19 cellular contexts compared by ENCODE assay signal in the genomic region with DNA sequence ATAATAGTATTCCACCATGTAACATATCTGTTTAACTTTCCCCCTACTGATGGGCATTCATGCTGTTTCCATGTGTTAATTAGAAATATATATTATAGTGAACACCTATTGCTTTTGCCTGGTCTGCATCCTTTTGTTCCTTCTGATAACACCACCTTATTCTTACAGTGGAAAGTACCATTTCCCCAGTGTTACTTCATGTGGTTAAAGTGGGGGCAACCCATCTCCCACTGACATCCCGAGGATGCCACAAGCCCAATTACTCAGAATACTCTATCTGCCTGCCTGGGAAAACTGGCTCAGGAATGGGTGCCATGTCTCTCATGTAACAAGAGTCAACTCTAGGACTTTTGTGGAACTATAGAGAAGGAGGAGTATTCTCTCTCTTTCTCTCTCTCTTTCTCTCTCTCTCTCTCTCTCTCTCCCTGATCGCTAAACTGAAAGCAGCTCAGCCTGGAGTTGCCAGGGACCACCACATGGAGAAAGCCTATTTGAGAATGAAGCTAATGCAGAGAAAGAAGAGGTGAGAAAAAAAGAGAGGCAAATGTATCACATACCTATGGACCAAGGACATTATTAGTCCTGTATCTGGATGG.
DNase-seq lines count a peak whose midpoint lies in the region; ATAC-seq, FAIRE-seq and TF ChIP-seq lines count a peak whose summit lies in the region.
"Had no signal": no experiment of that assay in that cellular context is flagged by ENCODE, and none has a peak within 500 bp of the region (broad histone marks: within the 10 kb centered on the region; RNA-seq: fewer than 3 reads in every experiment).

No MANE protein-coding gene starts in this region.

- RAD21 ChIA-PET in GM12878 (lab: Charles Lee; ENCODE audit: unreplicated experiment), result interaction anchor here (1.0 kb wide), 1 partner anchor 18 kb away, joined by 3 read pairs; no protein-coding TSS in a partner anchor

- H3K4me3 ChIP-seq in Jurkat, Clone E6-1 (ENCODE audit: low read length), result no peak overlapping the region
- no peak overlapping the region for H3K4me3 ChIP-seq in GM12878
- H3K4me3 ChIP-seq: PC-9 had no signal

- peaks cover 7% of the 10 kb centered on the region for H3K9me3 Mint-ChIP-seq in activated T-helper 1 cell treated with anti-CD3 and anti-CD28 coated beads, Interleukin-12 subunit alpha, Interleukin-12 subunit beta, Interleukin-2, Interleukin-4 antibody, amounts not matched to agents 30 ng/mL and 10 ng/mL and 1 ng/mL, durations not matched to agents 14 hours and 24 hours and 36 hours
- H3K9me3 Mint-ChIP-seq in progenitor cell of endocrine pancreas (ENCODE audit: low read depth), result peaks cover 7% of the 10 kb centered on the region
- H3K9me3 Mint-ChIP-seq: CD4-positive, alpha-beta T cell had no signal

- no peak overlapping the region for H3K9ac ChIP-seq in GM12878 (ENCODE audit: control insufficient read depth, insufficient read depth, low read length)
- H3K9ac ChIP-seq: KMS-11 had no signal

- peaks cover 0 to 2% of the 10 kb centered on the region in 2 experiments; a peak in 2 of 4 replicates for H3K36me3 ChIP-seq in GM12878 (ENCODE audit: control insufficient read depth in 2 of 2, insufficient read depth in 2 of 2, low read length in 1 of 2)

- H3K4me3 Mint-ChIP-seq in activated T-helper 1 cell treated with anti-CD3 and anti-CD28 coated beads, Interleukin-12 subunit alpha, Interleukin-12 subunit beta, Interleukin-2, Interleukin-4 antibody, amounts not matched to agents 30 ng/mL and 10 ng/mL and 1 ng/mL, durations not matched to agents 14 hours and 24 hours and 36 hours, result no peak overlapping the region
- no peak overlapping the region for H3K4me3 Mint-ChIP-seq in progenitor cell of endocrine pancreas (ENCODE audit: low read depth)
- H3K4me3 Mint-ChIP-seq: CD4-positive, alpha-beta T cell had no signal

- peak; percentile 27 for DNase-seq in Jurkat, Clone E6-1 (ENCODE audit: low read depth, low spot score)
- no peak for DNase-seq in activated T-helper 1 cell treated with anti-CD3 and anti-CD28 coated beads, Interleukin-12 subunit alpha, Interleukin-12 subunit beta, Interleukin-2, Interleukin-4 antibody, amounts not matched to agents 30 ng/mL and 10 ng/mL and 1 ng/mL, durations not matched to agents 14 hours and 24 hours and 36 hours (ENCODE audit: low spot score)
- DNase-seq in GM12878 (ENCODE audit: low read depth, low spot score) (no peak), progenitor cell of endocrine pancreas (ENCODE audit: low spot score, unreplicated experiment) (no peak), NCI-H2171 (lab: John Stamatoyannopoulos, UW) (no peak), ACHN (no peak)
- DNase-seq in activated effector memory CD4-positive, alpha-beta T cell treated with anti-CD3 and anti-CD28 coated beads, Interleukin-2, amount 50 U/mL, for 16 hours, result no peak
- DNase-seq: CD4-positive, alpha-beta T cell; GF-D8; NCI-H1417 treated with DMSO at 0.1 percent for 48 hours; NCI-H187 treated with DMSO at 0.1 percent for 48 hours; NCI-H345; NCI-H524 treated with DMSO at 0.1 percent for 48 hours; PC-9 had no signal

- POLR2A ChIA-PET in GM12878 (lab: Charles Lee), result interaction anchor here (0.5 to 0.7 kb wide), 3 partner anchors 13 to 760 kb away, joined by 4 to 6 read pairs (median 4); no protein-coding TSS in a partner anchor

- TF ChIP-seq RAD21 in GM12878 (IDR thresholded peaks at IDR 0.05; ENCODE audit: insufficient read depth, low read depth, low read length), result no peak

- ATAC-seq in GM12878, result peak; percentile 47; the same call in 2 of the 3 replicates
- no peak for ATAC-seq in HG02852 (IDR thresholded peaks at IDR 0.05; ENCODE audit: unreplicated experiment)

- H3K4me1 Mint-ChIP-seq in activated T-helper 1 cell treated with anti-CD3 and anti-CD28 coated beads, Interleukin-12 subunit alpha, Interleukin-12 subunit beta, Interleukin-2, Interleukin-4 antibody, amounts not matched to agents 30 ng/mL and 10 ng/mL and 1 ng/mL, durations not matched to agents 14 hours and 24 hours and 36 hours (ENCODE audit: low read depth), result peaks cover 7% of the 10 kb centered on the region
- H3K4me1 Mint-ChIP-seq in progenitor cell of endocrine pancreas (ENCODE audit: low read depth), result peaks cover 5% of the 10 kb centered on the region

- no peak overlapping the region for H2AFZ ChIP-seq in GM12878 (ENCODE audit: control insufficient read depth, low read depth, low read length)
- H2AFZ ChIP-seq: PC-9 had no signal

- H3K27ac Mint-ChIP-seq in activated T-helper 1 cell treated with anti-CD3 and anti-CD28 coated beads, Interleukin-12 subunit alpha, Interleukin-12 subunit beta, Interleukin-2, Interleukin-4 antibody, amounts not matched to agents 30 ng/mL and 10 ng/mL and 1 ng/mL, durations not matched to agents 14 hours and 24 hours and 36 hours, result peak overlapping the region; percentile 4
- H3K27ac Mint-ChIP-seq in progenitor cell of endocrine pancreas, result peak overlapping the region; percentile 74
- H3K27ac Mint-ChIP-seq: CD4-positive, alpha-beta T cell had no signal

- no peaks in the 10 kb centered on the region for H3K27me3 Mint-ChIP-seq in activated T-helper 1 cell treated with anti-CD3 and anti-CD28 coated beads, Interleukin-12 subunit alpha, Interleukin-12 subunit beta, Interleukin-2, Interleukin-4 antibody, amounts not matched to agents 30 ng/mL and 10 ng/mL and 1 ng/mL, durations not matched to agents 14 hours and 24 hours and 36 hours (ENCODE audit: insufficient read depth)
- H3K27me3 Mint-ChIP-seq in progenitor cell of endocrine pancreas, result no peaks in the 10 kb centered on the region
- H3K27me3 Mint-ChIP-seq: CD4-positive, alpha-beta T cell had no signal

- peaks cover 8% of the 10 kb centered on the region for H3K36me3 Mint-ChIP-seq in activated T-helper 1 cell treated with anti-CD3 and anti-CD28 coated beads, Interleukin-12 subunit alpha, Interleukin-12 subunit beta, Interleukin-2, Interleukin-4 antibody, amounts not matched to agents 30 ng/mL and 10 ng/mL and 1 ng/mL, durations not matched to agents 14 hours and 24 hours and 36 hours (ENCODE audit: low read depth)
- H3K36me3 Mint-ChIP-seq in progenitor cell of endocrine pancreas (ENCODE audit: insufficient read depth), result peaks cover 5% of the 10 kb centered on the region

- H3K27ac ChIP-seq in GM12878 (ENCODE audit: control insufficient read depth, insufficient read depth), result no peak overlapping the region
- H3K27ac ChIP-seq: KMS-11, PC-9, RWPE1 had no signal

- no peak for TF ChIP-seq POLR2A in GM12878 (IDR thresholded peaks at IDR 0.05; ENCODE audit: low read depth, low read length)

- H3K4me2 ChIP-seq in GM12878 (ENCODE audit: control insufficient read depth, insufficient read depth), result no peak overlapping the region
- H3K4me2 ChIP-seq: KMS-11, PC-9 had no signal

- no peaks in the 10 kb centered on the region for H4K20me1 ChIP-seq in GM12878 (ENCODE audit: control insufficient read depth, insufficient read depth)

- CTCF ChIA-PET in GM12878 (lab: Yijun Ruan, JAX), result interaction anchor here (0.7 to 1.5 kb wide), 2 partner anchors 15 to 89 kb away, joined by 3 read pairs; no protein-coding TSS in a partner anchor

- FAIRE-seq in GM12878 (lab: Jason Lieb, UNC), result no peak
- FAIRE-seq: A204.1, H1 had no signal

- BruUV-seq in GM12878 (replicated peaks; lab: Mats Ljungman, UMichigan), result no TSS peak

- H3K79me2 ChIP-seq in GM12878 (ENCODE audit: control insufficient read depth, insufficient read depth, low read length), result no peaks in the 10 kb centered on the region

- TF ChIP-seq CTCF in GM12878 (IDR thresholded peaks at IDR 0.05 in 2 of 3, conservative IDR thresholded peaks at IDR 0.05 in 1 of 3; ENCODE audit: control insufficient read depth in 2 of 3, extremely low read depth in 1 of 3, insufficient read depth in 1 of 3, low read depth in 3 of 3, low read length in 3 of 3), result no peak
- TF ChIP-seq CTCF in progenitor cell of endocrine pancreas (IDR thresholded peaks at IDR 0.05; ENCODE audit: unreplicated experiment), result no peak

- in situ Hi-C loops in GM12878 (cut with MboI), result no loop called here
- in situ Hi-C loops in ACHN (cut with HindIII; ENCODE audit: low pct_ligation_motif_present, low pct_unique_long_range_greater_than_20kb, low sequenced_read_pairs), result no loop called here

- 50% methylated on average over 2 of the region's 2 CpGs for WGBS in GM12878 (ENCODE audit: insufficient coverage, insufficient replicate concordance, low lambda C conversion rate, missing lambda C conversion rate)

- peaks cover 3% of the 10 kb centered on the region; the same call in 1 of the 3 replicates for H3K9me3 ChIP-seq in GM12878 (replicated peaks; ENCODE audit: control insufficient read depth, insufficient read depth, low read length)

- SMC1A ChIA-PET in GM12878 (lab: Charles Lee; ENCODE audit: uncharacterized antibody, unreplicated experiment), result interaction anchor here (2.0 kb wide), 1 partner anchor 19 kb away, joined by 5 read pairs; no protein-coding TSS in a partner anchor

- intact Hi-C loops in activated T-helper 1 cell treated with anti-CD3 and anti-CD28 coated beads, Interleukin-12 subunit alpha, Interleukin-12 subunit beta, Interleukin-2, Interleukin-4 antibody, amounts not matched to agents 30 ng/mL and 10 ng/mL and 1 ng/mL, durations not matched to agents 14 hours and 24 hours and 36 hours (cut with micrococcal nuclease), result no loop called here
- intact Hi-C loops in GM12878 (cut with micrococcal nuclease; ENCODE audit: unreplicated experiment), result no loop called here

- no peaks in the 10 kb centered on the region for H3K4me1 ChIP-seq in GM12878 (ENCODE audit: control insufficient read depth, insufficient read depth, low read length)

- H3K27me3 ChIP-seq in GM12878 (replicated peaks in 1 of 2; ENCODE audit: control insufficient read depth in 2 of 2, insufficient read depth in 2 of 2, low read length in 1 of 2), result no peaks in the 10 kb centered on the region

- TF ChIP-seq EP300 in GM12878 (IDR thresholded peaks at IDR 0.05; ENCODE audit: borderline replicate concordance in 1 of 2, control insufficient read depth in 1 of 2, low read depth in 2 of 2, low read length in 2 of 2), result no peak

TF ChIP-seq in GM12878, 131 proteins besides CTCF, POLR2A, EP300 and RAD21 (continues in another document):
- TF ChIP-seq TBL1XR1 (IDR thresholded peaks at IDR 0.05; ENCODE audit: low read depth, low read length), result no peak
- 0 out of 4 replicates have a peak, but pooled peaks of 1 of the 2 experiments have one; percentile 15 for TF ChIP-seq IKZF2 (IDR thresholded peaks at IDR 0.05)
- TF ChIP-seq RUNX3 (IDR thresholded peaks at IDR 0.05; ENCODE audit: low read length), result peak; percentile 27; the same call in 1 of the 2 replicates
- no peak for TF ChIP-seq ZBED1 (IDR thresholded peaks at IDR 0.05; ENCODE audit: borderline replicate concordance)
- TF ChIP-seq IKZF1 (conservative IDR thresholded peaks at IDR 0.05), result peak; percentile 43; the same call in 1 of the 2 replicates
